In genomic region chr3:129358177-129359101, GRCh38 we compare ENCODE assay signal across 23 cellular contexts.
DNase-seq lines count a peak whose midpoint lies in the region; ATAC-seq and TF ChIP-seq lines count a peak whose summit lies in the region.
"Had no signal": no experiment of that assay in that cellular context is flagged by ENCODE, and none has a peak within 500 bp of the region (broad histone marks: within the 10 kb centered on the region; RNA-seq: fewer than 3 reads in every experiment).

No MANE protein-coding gene starts in this region.

- H3K27ac ChIP-seq in cardiac muscle cell: peak overlapping the region; percentile 81
- H3K27ac ChIP-seq in left ventricle myocardium inferior (replicated peaks): no peak overlapping the region
- H3K27ac ChIP-seq in testis: no peak overlapping the region
- no peak overlapping the region for H3K27ac ChIP-seq in vagina
- H3K27ac ChIP-seq: skin epidermis, thoracic aorta had no signal

- H3K27me3 ChIP-seq in cardiac muscle cell (no peaks in the 10 kb centered on the region), left ventricle myocardium inferior (ENCODE audit: low read depth) (no peaks in the 10 kb centered on the region), testis (no peaks in the 10 kb centered on the region), vagina (no peaks in the 10 kb centered on the region)

- intact Hi-C loops in left ventricle myocardium inferior (cut with micrococcal nuclease): no loop called here
- intact Hi-C loops in testis (cut with DNase I; ENCODE audit: low total_unique reads): no loop called here
- intact Hi-C loops in vagina (cut with DNase I): no loop called here
- intact Hi-C loops in mucosa of descending colon (cut with DNase I, micrococcal nuclease): no loop called here

- H3K4me3 ChIP-seq in cardiac muscle cell (no peak overlapping the region), left ventricle myocardium inferior (no peak overlapping the region), testis (no peak overlapping the region), vagina (no peak overlapping the region), mucosa of descending colon (no peak overlapping the region)
- H3K4me3 ChIP-seq: skin epidermis, thoracic aorta had no signal

- DNase-seq in cardiac muscle cell (ENCODE audit: low read depth in 1 of 2, low spot score in 1 of 2) (peak in 1 of 2 donors; percentile 58), left ventricle myocardium inferior (no peak), NCI-H69 (lab: John Stamatoyannopoulos, UW) (peak; percentile 1), testis (peak; percentile 37), vagina (ENCODE audit: extremely low spot score in 2 of 2) (no peak), mucosa of descending colon (no peak), GM19238 (ENCODE audit: insufficient read length, low spot score) (no peak)
- DNase-seq: activated CD4-positive, CD25-positive, alpha-beta regulatory T cell treated with anti-CD3 and anti-CD28 coated beads, Interleukin-2, amount 50 U/mL, for 72 hours; activated naive CD4-positive, alpha-beta T cell treated with Interleukin-2 at 50 U/mL for 16 hours; activated T-cell treated with anti-CD3 and anti-CD28 coated beads, Interleukin-2, amount 50 U/mL, for 1 hour; amygdala; caudate nucleus; CD4-positive, alpha-beta T cell; dermis blood vessel endothelial cell; DMS153; foreskin fibroblast; NCI-H2081 treated with DMSO at 0.1 percent for 48 hours; NCI-H510A treated with DMSO at 0.1 percent for 48 hours; stimulated activated CD4-positive, alpha-beta T cell treated with anti-CD3 and anti-CD28 coated beads, Interleukin-2, amount 100 ng/mL, for 24 hours had no signal

- ATAC-seq in esophagus mucosa (peak; percentile 32), mucosa of descending colon (no peak)
- ATAC-seq: stimulated activated effector memory CD8-positive, alpha-beta T cell treated with anti-CD3 and anti-CD28 coated beads, Interleukin-12 subunit alpha, Interleukin-12 subunit beta, amount 100 ng/mL, for 72 hours had no signal

- H3K36me3 ChIP-seq in cardiac muscle cell (no peaks in the 10 kb centered on the region), left ventricle myocardium inferior (no peaks in the 10 kb centered on the region), testis (ENCODE audit: low read depth, missing control alignments) (no peaks in the 10 kb centered on the region), vagina (no peaks in the 10 kb centered on the region), mucosa of descending colon (ENCODE audit: low read depth) (no peaks in the 10 kb centered on the region)
- H3K36me3 ChIP-seq: thoracic aorta had no signal

- TF ChIP-seq CTCF in cardiac muscle cell (IDR thresholded peaks at IDR 0.05; ENCODE audit: low read depth, low read length) (no peak), left ventricle myocardium inferior (IDR thresholded peaks at IDR 0.05; ENCODE audit: borderline replicate concordance) (no peak), testis (IDR thresholded peaks at IDR 0.05) (no peak), vagina (IDR thresholded peaks at IDR 0.05) (no peak), mucosa of descending colon (IDR thresholded peaks at IDR 0.05) (no peak)

- H3K9me3 ChIP-seq in cardiac muscle cell (ENCODE audit: low read depth): no peaks in the 10 kb centered on the region
- H3K9me3 ChIP-seq in left ventricle myocardium inferior (replicated peaks): no peaks in the 10 kb centered on the region
- H3K9me3 ChIP-seq in testis: no peaks in the 10 kb centered on the region
- no peaks in the 10 kb centered on the region for H3K9me3 ChIP-seq in vagina
- no peaks in the 10 kb centered on the region for H3K9me3 ChIP-seq in mucosa of descending colon
- H3K9me3 ChIP-seq: thoracic aorta had no signal

- H3K4me1 ChIP-seq in cardiac muscle cell (ENCODE audit: low read depth) (peaks cover 43% of the 10 kb centered on the region), left ventricle myocardium inferior (peaks cover 7% of the 10 kb centered on the region), testis (peaks cover 4% of the 10 kb centered on the region), vagina (no peaks in the 10 kb centered on the region), mucosa of descending colon (ENCODE audit: low read depth) (no peaks in the 10 kb centered on the region)

- TF ChIP-seq POLR2A in testis (IDR thresholded peaks at IDR 0.05): no peak
- TF ChIP-seq POLR2A in vagina (IDR thresholded peaks at IDR 0.05): no peak

- 82 to 87% methylated on average over 20 to 23 of the region's 23 CpGs for WGBS in testis, 2 donors

Comparison
In these comparisons a context has a peak if more than half of its experiments do, and no peak if none do; other contexts are left out.
1. DNase-seq: peak in NCI-H69 (single experiment) and testis (single experiment); none in left ventricle myocardium inferior (single experiment), vagina (0 of 2), mucosa of descending colon (0 of 3) and GM19238 (single experiment).